In the genomic region with DNA sequence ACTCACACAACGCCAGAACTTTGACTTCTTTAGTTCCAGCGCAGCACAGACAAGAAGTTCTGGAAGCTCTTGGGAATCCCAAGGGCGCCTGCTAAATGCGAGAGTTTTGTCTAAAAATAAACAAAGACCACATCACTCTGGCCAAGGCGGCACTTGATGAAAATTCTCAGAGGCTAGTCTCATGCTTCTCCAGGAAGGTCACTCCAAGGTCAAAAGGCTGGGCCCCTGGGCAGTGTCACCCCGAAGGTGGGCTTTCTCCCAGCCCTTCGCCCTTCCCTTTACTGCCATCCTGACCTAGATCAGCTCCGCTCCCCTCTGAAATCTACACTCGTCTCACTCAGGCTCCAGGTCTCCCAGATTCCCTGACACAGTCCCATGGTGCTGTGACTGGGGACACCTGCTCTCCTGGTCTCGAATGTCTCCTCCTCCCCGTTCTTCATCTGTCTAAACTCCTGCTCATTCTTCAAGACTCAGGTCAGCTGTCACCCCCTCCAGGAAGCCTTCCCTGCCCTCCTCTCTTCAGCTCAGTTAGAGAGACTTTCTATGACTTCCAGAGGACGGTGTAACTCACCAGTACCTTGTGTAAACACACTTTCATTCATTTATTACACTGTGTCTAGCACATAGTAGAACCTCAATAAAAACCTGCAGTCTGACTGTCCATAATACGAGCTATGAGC, we compare ENCODE assay signal across 2 cellular contexts.
TF ChIP-seq lines count a peak whose summit lies in the region.

No MANE protein-coding gene starts in this region.

TF ChIP-seq in liver, 16 proteins besides CTCF, POLR2A, EP300 and RAD21:
- no peak for TF ChIP-seq RXRA (IDR thresholded peaks at IDR 0.05)
- TF ChIP-seq EGR1 (IDR thresholded peaks at IDR 0.05; ENCODE audit: low read depth in 2 of 2), result no peak
- no peak for TF ChIP-seq YY1 (IDR thresholded peaks at IDR 0.05)
- TF ChIP-seq FOXA1 (IDR thresholded peaks at IDR 0.05), result no peak
- peak; percentile 35 for TF ChIP-seq NR2F2 (IDR thresholded peaks at IDR 0.05)

TF ChIP-seq in HepG2, 621 proteins besides CTCF, POLR2A, EP300 and RAD21:
- TF ChIP-seq, protein P1, sequence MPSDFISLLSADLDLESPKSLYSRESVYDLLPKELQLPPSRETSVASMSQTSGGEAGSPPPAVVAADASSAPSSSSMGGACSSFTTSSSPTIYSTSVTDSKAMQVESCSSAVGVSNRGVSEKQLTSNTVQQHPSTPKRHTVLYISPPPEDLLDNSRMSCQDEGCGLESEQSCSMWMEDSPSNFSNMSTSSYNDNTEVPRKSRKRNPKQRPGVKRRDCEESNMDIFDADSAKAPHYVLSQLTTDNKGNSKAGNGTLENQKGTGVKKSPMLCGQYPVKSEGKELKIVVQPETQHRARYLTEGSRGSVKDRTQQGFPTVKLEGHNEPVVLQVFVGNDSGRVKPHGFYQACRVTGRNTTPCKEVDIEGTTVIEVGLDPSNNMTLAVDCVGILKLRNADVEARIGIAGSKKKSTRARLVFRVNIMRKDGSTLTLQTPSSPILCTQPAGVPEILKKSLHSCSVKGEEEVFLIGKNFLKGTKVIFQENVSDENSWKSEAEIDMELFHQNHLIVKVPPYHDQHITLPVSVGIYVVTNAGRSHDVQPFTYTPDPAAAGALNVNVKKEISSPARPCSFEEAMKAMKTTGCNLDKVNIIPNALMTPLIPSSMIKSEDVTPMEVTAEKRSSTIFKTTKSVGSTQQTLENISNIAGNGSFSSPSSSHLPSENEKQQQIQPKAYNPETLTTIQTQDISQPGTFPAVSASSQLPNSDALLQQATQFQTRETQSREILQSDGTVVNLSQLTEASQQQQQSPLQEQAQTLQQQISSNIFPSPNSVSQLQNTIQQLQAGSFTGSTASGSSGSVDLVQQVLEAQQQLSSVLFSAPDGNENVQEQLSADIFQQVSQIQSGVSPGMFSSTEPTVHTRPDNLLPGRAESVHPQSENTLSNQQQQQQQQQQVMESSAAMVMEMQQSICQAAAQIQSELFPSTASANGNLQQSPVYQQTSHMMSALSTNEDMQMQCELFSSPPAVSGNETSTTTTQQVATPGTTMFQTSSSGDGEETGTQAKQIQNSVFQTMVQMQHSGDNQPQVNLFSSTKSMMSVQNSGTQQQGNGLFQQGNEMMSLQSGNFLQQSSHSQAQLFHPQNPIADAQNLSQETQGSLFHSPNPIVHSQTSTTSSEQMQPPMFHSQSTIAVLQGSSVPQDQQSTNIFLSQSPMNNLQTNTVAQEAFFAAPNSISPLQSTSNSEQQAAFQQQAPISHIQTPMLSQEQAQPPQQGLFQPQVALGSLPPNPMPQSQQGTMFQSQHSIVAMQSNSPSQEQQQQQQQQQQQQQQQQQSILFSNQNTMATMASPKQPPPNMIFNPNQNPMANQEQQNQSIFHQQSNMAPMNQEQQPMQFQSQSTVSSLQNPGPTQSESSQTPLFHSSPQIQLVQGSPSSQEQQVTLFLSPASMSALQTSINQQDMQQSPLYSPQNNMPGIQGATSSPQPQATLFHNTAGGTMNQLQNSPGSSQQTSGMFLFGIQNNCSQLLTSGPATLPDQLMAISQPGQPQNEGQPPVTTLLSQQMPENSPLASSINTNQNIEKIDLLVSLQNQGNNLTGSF (CRISPR knock-in tag; IDR thresholded peaks at IDR 0.05), result no peak
- no peak for TF ChIP-seq PCBP2 (optimal IDR thresholded peaks at IDR 0.05; ENCODE audit: low read depth, low read length, poor library complexity, severe bottlenecking)
- no peak for TF ChIP-seq ESRRA (CRISPR knock-in tag; IDR thresholded peaks at IDR 0.05; ENCODE audit: low read depth)
- TF ChIP-seq RCOR2 (CRISPR knock-in tag; IDR thresholded peaks at IDR 0.05), result no peak
TF ChIP-seq in HepG2: peak in this region for 0.
